8 cellular contexts compared by ENCODE assay signal in the genomic region with DNA sequence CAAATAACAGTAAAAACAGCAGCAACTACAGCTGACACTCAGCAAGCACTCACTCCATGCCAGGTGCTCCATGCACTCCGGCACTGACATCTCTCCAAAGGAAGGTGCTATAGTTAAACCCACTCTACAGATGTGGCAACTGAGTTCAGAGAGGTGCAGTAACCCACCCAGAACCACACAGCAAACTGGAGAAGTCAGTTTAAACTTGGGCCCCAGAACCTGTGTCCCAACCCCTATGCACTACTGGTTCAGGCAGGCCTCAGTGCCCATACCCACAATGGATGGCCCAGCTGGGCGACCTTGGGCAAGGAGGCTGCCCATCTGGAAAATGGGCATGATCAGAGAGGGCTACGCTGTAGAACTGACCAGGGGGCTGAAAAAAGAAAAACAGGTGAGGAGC.
"Had no signal": no experiment of that assay in that cellular context is flagged by ENCODE, and none has a peak within 500 bp of the region (broad histone marks: within the 10 kb centered on the region; RNA-seq: fewer than 3 reads in every experiment).

No MANE protein-coding gene starts in this region.

- H3K4me3 Mint-ChIP-seq: nephron progenitor cell; T-helper 1 cell treated with Interleukin-12 subunit alpha and Interleukin-12 subunit beta and Interleukin-4 antibody, amounts not matched to agents 30 μg/mL and 1 μg/mL, for 36 hours; type B pancreatic cell had no signal

- H3K27ac Mint-ChIP-seq: nephron progenitor cell; T-helper 1 cell treated with Interleukin-12 subunit alpha and Interleukin-12 subunit beta and Interleukin-4 antibody, amounts not matched to agents 30 μg/mL and 1 μg/mL, for 36 hours; type B pancreatic cell had no signal

- H3K9me3 Mint-ChIP-seq: nephron progenitor cell; T-helper 1 cell treated with Interleukin-12 subunit alpha and Interleukin-12 subunit beta and Interleukin-4 antibody, amounts not matched to agents 30 μg/mL and 1 μg/mL, for 36 hours; type B pancreatic cell had no signal

- DNase-seq: activated CD4-positive, alpha-beta T cell treated with anti-CD3 and anti-CD28 coated beads, Interleukin-2, amount 50 U/mL, for 48 hours; activated CD4-positive, CD25-positive, alpha-beta regulatory T cell treated with anti-CD3 and anti-CD28 coated beads, Interleukin-2, amount 50 U/mL, for 72 hours; mesenchymal stem cell; nephron progenitor cell; stimulated activated CD4-positive, alpha-beta T cell treated with anti-CD3 and anti-CD28 coated beads, Interleukin-12 subunit alpha, Interleukin-12 subunit beta, amount 100 ng/mL, for 4 hours; stimulated activated naive CD4-positive, alpha-beta T cell treated with Interleukin-2 at 50 U/mL for 16 hours had no signal

- H3K36me3 Mint-ChIP-seq: type B pancreatic cell had no signal
